Comparison of ENCODE assay signal across 1 cellular context in genomic region chr14:100375963-100376735, GRCh38.
TF ChIP-seq lines count a peak whose summit lies in the region.

Gene WDR25, plus strand, starts transcription at chr14:100376485.

TF ChIP-seq in HepG2, 621 proteins besides CTCF, POLR2A, EP300 and RAD21 (continued from another document and continues in another):
- peak; percentile 75 for TF ChIP-seq ZBTB4 (CRISPR knock-in tag; IDR thresholded peaks at IDR 0.05; ENCODE audit: borderline replicate concordance)
- no peak for TF ChIP-seq FOXP1 (IDR thresholded peaks at IDR 0.05)
- peak; percentile 39; the same call in 1 of the 2 replicates for TF ChIP-seq FOXP1 (CRISPR knock-in tag; IDR thresholded peaks at IDR 0.05)
- 0 out of 2 replicates have a peak, but pooled peaks have one; percentile 40 for TF ChIP-seq ZFP36L2 (CRISPR knock-in tag; IDR thresholded peaks at IDR 0.05)
- 0 out of 2 replicates have a peak, but pooled peaks have one; percentile 29 for TF ChIP-seq ZBTB14 (CRISPR knock-in tag; IDR thresholded peaks at IDR 0.05)
- no peak for TF ChIP-seq TERF1 (CRISPR knock-in tag; IDR thresholded peaks at IDR 0.05)
- TF ChIP-seq ZNF660 (CRISPR knock-in tag; IDR thresholded peaks at IDR 0.05; ENCODE audit: borderline replicate concordance, low read depth) = no peak
- TF ChIP-seq, protein P1, sequence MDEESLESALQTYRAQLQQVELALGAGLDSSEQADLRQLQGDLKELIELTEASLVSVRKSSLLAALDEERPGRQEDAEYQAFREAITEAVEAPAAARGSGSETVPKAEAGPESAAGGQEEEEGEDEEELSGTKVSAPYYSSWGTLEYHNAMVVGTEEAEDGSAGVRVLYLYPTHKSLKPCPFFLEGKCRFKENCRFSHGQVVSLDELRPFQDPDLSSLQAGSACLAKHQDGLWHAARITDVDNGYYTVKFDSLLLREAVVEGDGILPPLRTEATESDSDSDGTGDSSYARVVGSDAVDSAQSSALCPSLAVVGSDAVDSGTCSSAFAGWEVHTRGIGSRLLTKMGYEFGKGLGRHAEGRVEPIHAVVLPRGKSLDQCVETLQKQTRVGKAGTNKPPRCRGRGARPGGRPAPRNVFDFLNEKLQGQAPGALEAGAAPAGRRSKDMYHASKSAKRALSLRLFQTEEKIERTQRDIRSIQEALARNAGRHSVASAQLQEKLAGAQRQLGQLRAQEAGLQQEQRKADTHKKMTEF (CRISPR knock-in tag; IDR thresholded peaks at IDR 0.05) = peak; percentile 93; the same call in 1 of the 2 replicates
- TF ChIP-seq ZNF24 (IDR thresholded peaks at IDR 0.05) = no peak
- peak; percentile 85; the same call in 1 of the 2 replicates for TF ChIP-seq NRL (CRISPR knock-in tag; IDR thresholded peaks at IDR 0.05; ENCODE audit: borderline replicate concordance)
- no peak for TF ChIP-seq ZNF672 (CRISPR knock-in tag; IDR thresholded peaks at IDR 0.05)
- no peak for TF ChIP-seq ZNF10 (CRISPR knock-in tag; IDR thresholded peaks at IDR 0.05; ENCODE audit: borderline replicate concordance, low read depth)
- TF ChIP-seq ZNF333 (CRISPR knock-in tag; IDR thresholded peaks at IDR 0.05; ENCODE audit: borderline replicate concordance) = no peak
- peak; percentile 75; the same call in 1 of the 2 replicates for TF ChIP-seq RFX1 (IDR thresholded peaks at IDR 0.05)
- no peak for TF ChIP-seq ZNF180 (CRISPR knock-in tag; IDR thresholded peaks at IDR 0.05; ENCODE audit: borderline replicate concordance, low read depth)
- TF ChIP-seq KLF11 (CRISPR knock-in tag; IDR thresholded peaks at IDR 0.05) = peak; percentile 98
- TF ChIP-seq ZFP37 (CRISPR knock-in tag; IDR thresholded peaks at IDR 0.05; ENCODE audit: borderline replicate concordance) = peak; percentile 45; the same call in 1 of the 2 replicates
- TF ChIP-seq ZNF776 (CRISPR knock-in tag; IDR thresholded peaks at IDR 0.05) = no peak; the same call in 1 of the 2 replicates
- peak; percentile 71; the same call in 1 of the 2 replicates for TF ChIP-seq IRF9 (CRISPR knock-in tag; IDR thresholded peaks at IDR 0.05; ENCODE audit: borderline replicate concordance)
- no peak for TF ChIP-seq NR1H2 (CRISPR knock-in tag; IDR thresholded peaks at IDR 0.05; ENCODE audit: borderline replicate concordance, low read depth)
- TF ChIP-seq HES4 (CRISPR knock-in tag; IDR thresholded peaks at IDR 0.05; ENCODE audit: borderline replicate concordance) = 0 out of 2 replicates have a peak, but pooled peaks have one; percentile 13
- TF ChIP-seq SP2 (CRISPR knock-in tag; IDR thresholded peaks at IDR 0.05) = peak; percentile 94
- no peak for TF ChIP-seq REL (CRISPR knock-in tag; conservative IDR thresholded peaks at IDR 0.05)
- TF ChIP-seq, protein P2, sequence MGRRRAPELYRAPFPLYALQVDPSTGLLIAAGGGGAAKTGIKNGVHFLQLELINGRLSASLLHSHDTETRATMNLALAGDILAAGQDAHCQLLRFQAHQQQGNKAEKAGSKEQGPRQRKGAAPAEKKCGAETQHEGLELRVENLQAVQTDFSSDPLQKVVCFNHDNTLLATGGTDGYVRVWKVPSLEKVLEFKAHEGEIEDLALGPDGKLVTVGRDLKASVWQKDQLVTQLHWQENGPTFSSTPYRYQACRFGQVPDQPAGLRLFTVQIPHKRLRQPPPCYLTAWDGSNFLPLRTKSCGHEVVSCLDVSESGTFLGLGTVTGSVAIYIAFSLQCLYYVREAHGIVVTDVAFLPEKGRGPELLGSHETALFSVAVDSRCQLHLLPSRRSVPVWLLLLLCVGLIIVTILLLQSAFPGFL (CRISPR knock-in tag; IDR thresholded peaks at IDR 0.05) = no peak
- TF ChIP-seq MXI1 (IDR thresholded peaks at IDR 0.05; ENCODE audit: borderline replicate concordance, low read depth, low read length) = peak; percentile 82; the same call in 2 of the 3 replicates
- TF ChIP-seq ZSCAN31 (CRISPR knock-in tag; IDR thresholded peaks at IDR 0.05; ENCODE audit: low read depth) = no peak
- no peak for TF ChIP-seq ZSCAN21 (CRISPR knock-in tag; IDR thresholded peaks at IDR 0.05; ENCODE audit: borderline replicate concordance)
- TF ChIP-seq, protein P3, sequence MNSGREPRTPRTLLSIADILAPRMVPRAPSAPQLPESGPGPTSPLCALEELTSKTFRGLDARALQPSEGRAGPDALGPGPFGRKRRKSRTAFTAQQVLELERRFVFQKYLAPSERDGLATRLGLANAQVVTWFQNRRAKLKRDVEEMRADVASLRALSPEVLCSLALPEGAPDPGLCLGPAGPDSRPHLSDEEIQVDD (CRISPR knock-in tag; IDR thresholded peaks at IDR 0.05; ENCODE audit: borderline replicate concordance) = no peak
- TF ChIP-seq ZBTB33 (CRISPR knock-in tag; IDR thresholded peaks at IDR 0.05) = no peak
- TF ChIP-seq ZNF414 (CRISPR knock-in tag; IDR thresholded peaks at IDR 0.05) = no peak
- no peak for TF ChIP-seq GPBP1L1 (CRISPR knock-in tag; IDR thresholded peaks at IDR 0.05)
- TF ChIP-seq PHB2 (IDR thresholded peaks at IDR 0.05; ENCODE audit: partially characterized antibody) = no peak
- peak; percentile 81 for TF ChIP-seq ZFY (CRISPR knock-in tag; IDR thresholded peaks at IDR 0.05)
- TF ChIP-seq ZNF749 (CRISPR knock-in tag; IDR thresholded peaks at IDR 0.05; ENCODE audit: borderline replicate concordance) = no peak
- peak; percentile 92 for TF ChIP-seq ZNF574 (CRISPR knock-in tag; IDR thresholded peaks at IDR 0.05)
- TF ChIP-seq, protein P4, sequence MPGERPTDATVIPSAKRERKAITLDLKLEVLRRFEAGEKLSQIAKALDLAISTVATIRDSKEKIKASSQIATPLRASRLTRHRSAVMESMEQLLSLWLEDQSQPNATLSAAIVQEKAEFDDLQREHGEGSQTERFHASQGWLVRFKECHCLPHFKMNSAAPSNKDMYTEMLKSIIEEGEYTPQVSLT (CRISPR knock-in tag; IDR thresholded peaks at IDR 0.05; ENCODE audit: borderline replicate concordance, low read depth) = no peak
- TF ChIP-seq ZNF816 (CRISPR knock-in tag; IDR thresholded peaks at IDR 0.05; ENCODE audit: borderline replicate concordance) = no peak; the same call in 1 of the 2 replicates
- TF ChIP-seq RBFOX2 (IDR thresholded peaks at IDR 0.05; ENCODE audit: low read depth, low read length) = peak; percentile 94
- no peak for TF ChIP-seq JUNB (CRISPR knock-in tag; IDR thresholded peaks at IDR 0.05; ENCODE audit: borderline replicate concordance)
- TF ChIP-seq, protein P5, sequence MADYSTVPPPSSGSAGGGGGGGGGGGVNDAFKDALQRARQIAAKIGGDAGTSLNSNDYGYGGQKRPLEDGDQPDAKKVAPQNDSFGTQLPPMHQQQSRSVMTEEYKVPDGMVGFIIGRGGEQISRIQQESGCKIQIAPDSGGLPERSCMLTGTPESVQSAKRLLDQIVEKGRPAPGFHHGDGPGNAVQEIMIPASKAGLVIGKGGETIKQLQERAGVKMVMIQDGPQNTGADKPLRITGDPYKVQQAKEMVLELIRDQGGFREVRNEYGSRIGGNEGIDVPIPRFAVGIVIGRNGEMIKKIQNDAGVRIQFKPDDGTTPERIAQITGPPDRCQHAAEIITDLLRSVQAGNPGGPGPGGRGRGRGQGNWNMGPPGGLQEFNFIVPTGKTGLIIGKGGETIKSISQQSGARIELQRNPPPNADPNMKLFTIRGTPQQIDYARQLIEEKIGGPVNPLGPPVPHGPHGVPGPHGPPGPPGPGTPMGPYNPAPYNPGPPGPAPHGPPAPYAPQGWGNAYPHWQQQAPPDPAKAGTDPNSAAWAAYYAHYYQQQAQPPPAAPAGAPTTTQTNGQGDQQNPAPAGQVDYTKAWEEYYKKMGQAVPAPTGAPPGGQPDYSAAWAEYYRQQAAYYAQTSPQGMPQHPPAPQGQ (CRISPR knock-in tag; IDR thresholded peaks at IDR 0.05; ENCODE audit: borderline replicate concordance) = no peak
- no peak for TF ChIP-seq ZNF75D (CRISPR knock-in tag; IDR thresholded peaks at IDR 0.05; ENCODE audit: borderline replicate concordance)
